ENCODE assay signal across 9 cellular contexts in the genomic region with DNA sequence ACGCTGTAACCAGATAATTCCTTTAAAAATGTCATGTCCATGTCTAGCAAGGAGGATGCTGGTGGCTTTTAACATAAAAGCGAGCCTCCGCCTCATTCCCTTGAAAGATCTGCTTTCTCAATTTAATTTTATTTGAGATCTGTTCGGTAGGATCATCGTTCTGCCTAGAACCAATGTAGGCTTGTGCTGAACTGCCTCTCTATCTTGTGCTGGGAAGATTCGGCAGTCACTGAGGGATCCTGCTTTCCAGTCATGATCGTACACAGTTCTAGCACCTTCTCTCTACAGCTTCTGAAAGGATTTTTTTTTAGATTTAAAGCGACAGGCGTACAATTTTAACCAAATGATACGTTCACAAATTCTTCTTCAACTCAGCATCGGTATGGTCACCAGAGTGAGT. TPM values are rescaled to one million over a fixed set of nuclear protein-coding genes. Genes with fewer than 3 reads are reported as not detected.
DNase-seq lines count a peak whose midpoint lies in the region; ATAC-seq, FAIRE-seq and TF ChIP-seq lines count a peak whose summit lies in the region.
"Had no signal": no experiment of that assay in that cellular context is flagged by ENCODE, and none has a peak within 500 bp of the region (broad histone marks: within the 10 kb centered on the region; RNA-seq: fewer than 3 reads in every experiment).

No MANE protein-coding gene starts in this region.

- H3K27ac ChIP-seq in HUES48 (ENCODE audit: low read depth, low read length) = peak overlapping the region; percentile 70
- no peak overlapping the region for H3K27ac ChIP-seq in K562 (ENCODE audit: extremely low read depth, low read depth, low read length)
- H3K27ac ChIP-seq in spleen = peak overlapping the region in 6 of 8 donors; percentile 6 to 52 (median 32)

- H3K4me1 ChIP-seq in HUES48 (ENCODE audit: control insufficient read depth, insufficient read depth, low read length) = peaks cover 22% of the 10 kb centered on the region
- H3K4me1 ChIP-seq in K562 (replicated peaks in 1 of 2; ENCODE audit: control insufficient read depth in 2 of 2, insufficient read depth in 2 of 2, low read length in 2 of 2) = peaks cover 0 to 10% of the 10 kb centered on the region in 2 experiments; a peak in 3 of 5 replicates
- peaks cover 0 to 20% (median 2%) of the 10 kb centered on the region in 6 donors for H3K4me1 ChIP-seq in spleen

- FAIRE-seq in K562 (lab: Jason Lieb, UNC) = no peak

- DNase-seq in K562 (ENCODE audit: extremely low read depth in 1 of 4, low spot score in 3 of 4) (no peak), inferior parietal cortex (ENCODE audit: extremely low spot score) (peak; percentile 85), spleen (no peak), SIG-M5 (lab: John Stamatoyannopoulos, UW) (no peak), HPDE6-E6E7 (ENCODE audit: extremely low spot score) (no peak)
- no peak for DNase-seq in activated CD4-positive, alpha-beta memory T cell treated with anti-CD3 and anti-CD28 coated beads for 36 hours
- DNase-seq: effector CD4-positive, alpha-beta T cell had no signal

- H3K4me2 ChIP-seq in K562 (ENCODE audit: insufficient read depth, low read length) = no peak overlapping the region

- no peaks in the 10 kb centered on the region for H3K9me3 Mint-ChIP-seq in activated CD4-positive, alpha-beta memory T cell treated with anti-CD3 and anti-CD28 coated beads for 36 hours

- no peak overlapping the region for H3K27ac Mint-ChIP-seq in activated CD4-positive, alpha-beta memory T cell treated with anti-CD3 and anti-CD28 coated beads for 36 hours

- H3K9ac ChIP-seq in HUES48 (ENCODE audit: low read depth, low read length) (no peak overlapping the region), K562 (ENCODE audit: insufficient read depth in 1 of 2, low read depth in 2 of 2, low read length in 2 of 2) (no peak overlapping the region)

- POLR2A ChIA-PET in K562 (lab: Yijun Ruan, JAX) = interaction anchor here (0.5 to 0.7 kb wide), 2 partner anchors 30 to 1489 kb away, joined by 3 read pairs; no protein-coding TSS in a partner anchor
- POLR2A ChIA-PET in activated CD4-positive, alpha-beta memory T cell treated with anti-CD3 and anti-CD28 coated beads for 36 hours (lab: Charles Lee) = no interaction called here

- TF ChIP-seq POLR2A in K562 (conservative IDR thresholded peaks at IDR 0.05) (no peak), spleen (IDR thresholded peaks at IDR 0.05) (no peak)

- BruUV-seq in K562 (replicated peaks; lab: Mats Ljungman, UMichigan) = no TSS peak

- no peaks in the 10 kb centered on the region for H3K79me2 ChIP-seq in K562 (ENCODE audit: control insufficient read depth, insufficient read depth, low read length)

- no peak for ATAC-seq in K562
- ATAC-seq in GM21576 (IDR thresholded peaks at IDR 0.05; ENCODE audit: unreplicated experiment) = no peak

- H3K9me1 ChIP-seq in K562 (ENCODE audit: control insufficient read depth, insufficient read depth, low read length) = no peaks in the 10 kb centered on the region

- H3K36me3 ChIP-seq in HUES48 (ENCODE audit: control insufficient read depth, insufficient read depth, low read length) (no peaks in the 10 kb centered on the region), K562 (ENCODE audit: control insufficient read depth, insufficient read depth, low read length) (peaks cover 38% of the 10 kb centered on the region; the same call in 1 of the 3 replicates), spleen (peaks cover 2 to 68% (median 14%) of the 10 kb centered on the region in 6 donors)

- CTCF ChIA-PET in K562 (lab: Yijun Ruan, JAX; ENCODE audit: low intra/inter-chr PET ratio) = no interaction called here
- CTCF ChIA-PET in activated CD4-positive, alpha-beta memory T cell treated with anti-CD3 and anti-CD28 coated beads for 36 hours (lab: Charles Lee) = interaction anchor here (1.2 to 1.9 kb wide), 3 partner anchors 9 to 186 kb away, joined by 4 to 5 read pairs (median 5); partner anchors contain the start of gene SUDS3

- peaks cover 12% of the 10 kb centered on the region for H3K4me1 Mint-ChIP-seq in activated CD4-positive, alpha-beta memory T cell treated with anti-CD3 and anti-CD28 coated beads for 36 hours (ENCODE audit: low read depth)

- H3K9me3 ChIP-seq in HUES48 (ENCODE audit: control insufficient read depth, insufficient read depth, low read length) (no peaks in the 10 kb centered on the region), K562 (replicated peaks; ENCODE audit: control insufficient read depth, insufficient read depth, low read depth, low read length) (no peaks in the 10 kb centered on the region), spleen (no peaks in the 10 kb centered on the region)

- no peak for TF ChIP-seq EP300 in K562 (IDR thresholded peaks at IDR 0.05; ENCODE audit: low read length)

- H3K27me3 ChIP-seq in HUES48 (ENCODE audit: control insufficient read depth, insufficient read depth, low read length) (no peaks in the 10 kb centered on the region), K562 (ENCODE audit: control insufficient read depth in 2 of 2, insufficient read depth in 2 of 2, low read length in 2 of 2) (no peaks in the 10 kb centered on the region), spleen (replicated peaks in 1 of 7) (no peaks in the 10 kb centered on the region)

- intact Hi-C loops in K562 (cut with micrococcal nuclease) = no loop called here
- intact Hi-C loops in spleen (cut with DNase I; ENCODE audit: low total_unique reads) = no loop called here
- intact Hi-C loops in activated CD4-positive, alpha-beta memory T cell treated with anti-CD3 and anti-CD28 coated beads for 36 hours (cut with micrococcal nuclease) = no loop called here

- no peak for TF ChIP-seq CTCF in K562 (IDR thresholded peaks at IDR 0.05 in 2 of 3, conservative IDR thresholded peaks at IDR 0.05 in 1 of 3; ENCODE audit: insufficient read depth in 2 of 3, low read depth in 1 of 3, low read length in 3 of 3)
- TF ChIP-seq CTCF in spleen (IDR thresholded peaks at IDR 0.05 in 8 of 11, conservative IDR thresholded peaks at IDR 0.05 in 3 of 11) = no peak

- peaks cover 7% of the 10 kb centered on the region for H3K36me3 Mint-ChIP-seq in activated CD4-positive, alpha-beta memory T cell treated with anti-CD3 and anti-CD28 coated beads for 36 hours

- H3K4me3 Mint-ChIP-seq in activated CD4-positive, alpha-beta memory T cell treated with anti-CD3 and anti-CD28 coated beads for 36 hours = no peak overlapping the region

- in situ Hi-C loops in K562 (cut with MboI) = loop anchor here (25.0 kb wide), 1 partner anchor 172 kb away; the partner anchor contains the start of gene TAOK3

- no peak overlapping the region for H2AFZ ChIP-seq in K562 (ENCODE audit: low read depth, low read length)

- WGBS in K562 (ENCODE audit: insufficient coverage, low coverage, missing lambda C conversion rate) = 88% methylated on average over 11 of the region's 11 CpGs
- 77 to 88% (median 82%) methylated on average over 11 of the region's 11 CpGs for WGBS in spleen, 5 donors

- H3K4me3 ChIP-seq in HUES48 (ENCODE audit: low read depth, low read length) (peak overlapping the region; percentile 45; the same call in 1 of the 2 replicates), K562 (no peak overlapping the region), spleen (peak overlapping the region in 2 of 8 donors; percentile 8 to 9)

- no peaks in the 10 kb centered on the region for H4K20me1 ChIP-seq in K562 (replicated peaks; ENCODE audit: control insufficient read depth, insufficient read depth, low read length)

- H3K27me3 Mint-ChIP-seq in activated CD4-positive, alpha-beta memory T cell treated with anti-CD3 and anti-CD28 coated beads for 36 hours = no peaks in the 10 kb centered on the region

- no peak for TF ChIP-seq RAD21 in K562 (CRISPR knock-in tag; conservative IDR thresholded peaks at IDR 0.05 in 1 of 2, IDR thresholded peaks at IDR 0.05 in 1 of 2)

TF ChIP-seq in K562, 482 proteins besides CTCF, POLR2A, EP300 and RAD21 (continues in another document):
- TF ChIP-seq CSDE1 (IDR thresholded peaks at IDR 0.05) (no peak), ZNF384 (IDR thresholded peaks at IDR 0.05; ENCODE audit: low read depth, low read length) (peak; percentile 79)

RNA-seq across cellular contexts. Expression of gene PEBP1, which starts 54.3 kb away (rescaled TPM):
- total RNA-seq in K562 (2011; cell fraction: chromatin; rRNA removed; ENCODE audit: low replicate concordance) = 8.8 and 16.1 TPM in 2 replicates
- 20.7 and 23.2 TPM in 2 replicates for total RNA-seq in K562 (2011; cell fraction: nucleolus; rRNA removed)
- total RNA-seq in K562 (2011; cell fraction: nucleoplasm; rRNA removed) = 17.1 and 23.0 TPM in 2 replicates
- total RNA-seq in K562 (2014; rRNA removed) = 203 and 259 TPM in 2 replicates
- total RNA-seq in K562 (2014; rRNA removed; fragmentation: Illumina TruSeq; extraction: Trizol) = 141 and 146 TPM in 2 replicates
- total RNA-seq in K562 (2015; rRNA removed; fragmentation: Illumina TruSeq; extraction: Trizol) = 194 and 202 TPM in 2 replicates
- total RNA-seq in K562 (2021) = 183 and 186 TPM in 2 replicates
- 112 and 145 TPM in 2 replicates for polyA plus RNA-seq in K562 (2011; rRNA removed)
- polyA plus RNA-seq in K562 (2011; cell fraction: cytosol; rRNA removed) = 179 and 230 TPM in 2 replicates
- polyA plus RNA-seq in K562 (2011; cell fraction: nucleus; rRNA removed) = 62.5 and 85.5 TPM in 2 replicates
- polyA plus RNA-seq in K562 (2012) = 95.4 and 146 TPM in 2 replicates
- polyA plus RNA-seq in K562 (2014; fragmentation: Illumina TruSeq; extraction: Trizol) = 206 and 207 TPM in 2 replicates
- 100 to 1,000 TPM in 1 of 2 experiments, 10 to 100 TPM in 1; 77.3 to 113 TPM for polyA plus RNA-seq in K562 (2014; fragmentation: Nextera tagmentation; extraction: Ambion mirVana)
- 153 and 160 TPM in 2 replicates for polyA plus RNA-seq in K562 (2014; rRNA removed)
- polyA minus RNA-seq in K562 (2011; rRNA and poly(A)+ RNA removed) = 67.6 and 77.2 TPM in 2 replicates
- polyA minus RNA-seq in K562 (2011; cell fraction: cytosol; rRNA and poly(A)+ RNA removed) = 65.7 and 86.5 TPM in 2 replicates
- polyA minus RNA-seq in K562 (2011; cell fraction: nucleus; rRNA and poly(A)+ RNA removed) = 8.2 and 15.0 TPM in 2 replicates
- 100 to 1,000 TPM in 6 of 7 donors, 10 to 100 TPM in 1; 99.5 to 179 (median 128) TPM for total RNA-seq in spleen
- 100 to 1,000 TPM; 149 to 201 (median 165) TPM for polyA plus RNA-seq in spleen
- 100 to 1,000 TPM; 128 to 132 TPM for total RNA-seq in activated CD4-positive, alpha-beta memory T cell treated with anti-CD3 and anti-CD28 coated beads for 36 hours
